ENCODE assay signal across 13 cellular contexts in genomic region chr16:54526916-54527315, GRCh38.
"Had no signal": no experiment of that assay in that cellular context is flagged by ENCODE, and none has a peak within 500 bp of the region (broad histone marks: within the 10 kb centered on the region; RNA-seq: fewer than 3 reads in every experiment).

No MANE protein-coding gene starts in this region.

- DNase-seq: activated T-cell treated with anti-CD3 and anti-CD28 coated beads, Interleukin-2, amount 50 U/mL, for 1 hour; dorsolateral prefrontal cortex; islet precursor cell; stimulated activated CD4-positive, alpha-beta T cell treated with anti-CD3 and anti-CD28 coated beads, Interleukin-12 subunit alpha, Interleukin-12 subunit beta, amount 100 ng/mL, for 4 hours; stimulated activated CD4-positive, alpha-beta T cell treated with anti-CD3 and anti-CD28 coated beads, Interleukin-2, amount 100 ng/mL, for 48 hours; stimulated activated naive CD4-positive, alpha-beta T cell treated with Interleukin-2 at 50 U/mL for 16 hours; T-helper 2 cell; upper lobe of left lung had no signal

- ATAC-seq: esophagus mucosa, gastroesophageal sphincter, left lobe of liver, sciatic nerve had no signal

- H3K4me3 ChIP-seq: dorsolateral prefrontal cortex, gastroesophageal sphincter, suprapubic skin, upper lobe of left lung had no signal
